ENCODE assay signal across 1 cellular context in genomic region chr18:73861771-73862170, GRCh38.
TF ChIP-seq lines count a peak whose summit lies in the region.

No MANE protein-coding gene starts in this region.

TF ChIP-seq in WTC11, 78 proteins besides CTCF, POLR2A, EP300 and RAD21 (continued from another document):
- TF ChIP-seq ZNF532 (CRISPR knock-in tag; IDR thresholded peaks at IDR 0.05; ENCODE audit: borderline replicate concordance) (no peak), MLX (CRISPR knock-in tag; IDR thresholded peaks at IDR 0.05) (no peak), SP1 (CRISPR knock-in tag; conservative IDR thresholded peaks at IDR 0.05) (no peak), USF1 (CRISPR knock-in tag; IDR thresholded peaks at IDR 0.05) (no peak), ZNF425 (CRISPR knock-in tag; conservative IDR thresholded peaks at IDR 0.05) (no peak), ZNF396 (CRISPR knock-in tag; IDR thresholded peaks at IDR 0.05; ENCODE audit: borderline replicate concordance) (no peak)
TF ChIP-seq in WTC11: peak in this region for 0.
